8 cellular contexts compared by ENCODE assay signal in the genomic region with DNA sequence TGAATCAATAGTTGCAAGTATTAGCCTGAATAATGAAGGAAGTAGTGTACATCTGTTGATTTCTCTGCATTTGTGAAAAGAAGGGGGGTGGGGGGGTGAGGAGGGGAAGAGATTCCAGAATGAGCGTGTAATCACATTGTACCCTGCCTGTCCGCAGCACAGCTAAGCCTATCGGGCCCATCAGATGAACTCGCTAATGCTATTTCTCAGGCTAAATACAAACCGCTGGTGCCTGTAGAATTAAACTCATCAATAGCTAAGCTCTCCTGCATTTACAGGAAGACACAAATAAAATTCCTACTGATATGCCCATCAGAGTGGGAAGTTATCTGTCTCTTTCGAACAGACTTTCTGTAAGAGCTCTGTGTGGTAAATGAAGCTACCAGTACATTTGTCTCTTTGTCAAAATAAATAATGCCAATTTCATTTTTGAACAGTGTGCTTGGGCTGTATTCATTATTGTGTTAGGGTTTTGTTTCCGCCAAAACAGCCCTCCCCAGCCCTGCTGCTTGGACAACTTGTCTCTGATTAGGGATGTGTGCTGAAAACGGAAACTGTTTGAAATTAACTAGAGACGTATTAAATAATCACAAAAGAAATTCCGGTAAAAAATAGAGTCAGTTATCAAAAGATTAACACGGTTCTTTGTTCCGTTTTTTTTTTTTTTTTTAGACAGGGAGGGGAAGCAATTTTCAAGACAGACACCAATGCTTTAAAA.
DNase-seq lines count a peak whose midpoint lies in the region; ATAC-seq and TF ChIP-seq lines count a peak whose summit lies in the region.

No MANE protein-coding gene starts in this region.

- H3K4me3 ChIP-seq in SK-N-SH (ENCODE audit: low read depth in 2 of 2, low read length in 1 of 2) (peak overlapping the region; percentile 40 to 64), hepatocyte (peak overlapping the region; percentile 23), skeletal muscle cell (ENCODE audit: low read depth, low read length) (peak overlapping the region; percentile 30)

- POLR2A ChIA-PET in SK-N-SH (lab: Yijun Ruan, JAX), result interaction anchor here (0.6 to 3.0 kb wide), 4 partner anchors 69 to 1893 kb away, joined by 3 to 31 read pairs (median 4); a partner anchor contains a TSS

- no peaks in the 10 kb centered on the region for H3K27me3 ChIP-seq in SK-N-SH (ENCODE audit: insufficient read depth)
- H3K27me3 ChIP-seq in hepatocyte, result no peaks in the 10 kb centered on the region

- H3K4me3 Mint-ChIP-seq in activated T-helper 2 cell treated with anti-CD3 and anti-CD28 coated beads, Interferon-gamma antibody, Interleukin-2, Interleukin-4, amounts not matched to agents 10 μg/mL and 5 μg/mL and 100 μg/mL, durations not matched to agents 14 hours and 24 hours and 36 hours (ENCODE audit: low read depth), result no peak overlapping the region

- no peak overlapping the region for H3K27ac Mint-ChIP-seq in activated T-helper 2 cell treated with anti-CD3 and anti-CD28 coated beads, Interferon-gamma antibody, Interleukin-2, Interleukin-4, amounts not matched to agents 10 μg/mL and 5 μg/mL and 100 μg/mL, durations not matched to agents 14 hours and 24 hours and 36 hours

- H3K9me3 Mint-ChIP-seq in activated T-helper 2 cell treated with anti-CD3 and anti-CD28 coated beads, Interferon-gamma antibody, Interleukin-2, Interleukin-4, amounts not matched to agents 10 μg/mL and 5 μg/mL and 100 μg/mL, durations not matched to agents 14 hours and 24 hours and 36 hours, result peaks cover 12% of the 10 kb centered on the region

- H3K4me2 ChIP-seq in SK-N-SH (peak overlapping the region; percentile 78), hepatocyte (peak overlapping the region; percentile 81)

- no peaks in the 10 kb centered on the region for H4K20me1 ChIP-seq in SK-N-SH (ENCODE audit: insufficient read depth)
- H4K20me1 ChIP-seq in hepatocyte (ENCODE audit: insufficient read depth, poor library complexity, severe bottlenecking), result no peaks in the 10 kb centered on the region

- peaks cover 5% of the 10 kb centered on the region for H3K4me1 Mint-ChIP-seq in activated T-helper 2 cell treated with anti-CD3 and anti-CD28 coated beads, Interferon-gamma antibody, Interleukin-2, Interleukin-4, amounts not matched to agents 10 μg/mL and 5 μg/mL and 100 μg/mL, durations not matched to agents 14 hours and 24 hours and 36 hours (ENCODE audit: low read depth)

- H2AFZ ChIP-seq in SK-N-SH (ENCODE audit: low read depth), result peak overlapping the region; percentile 83; the same call in 1 of the 2 replicates
- peak overlapping the region; percentile 51 for H2AFZ ChIP-seq in hepatocyte

- no peaks in the 10 kb centered on the region for H3K36me3 ChIP-seq in SK-N-SH (replicated peaks in 1 of 2; ENCODE audit: control insufficient read depth in 1 of 2, insufficient read depth in 2 of 2, low read length in 1 of 2)
- H3K36me3 ChIP-seq in hepatocyte (replicated peaks; ENCODE audit: insufficient read depth, low read depth), result no peaks in the 10 kb centered on the region

- no peaks in the 10 kb centered on the region for H3F3A ChIP-seq in SK-N-SH (replicated peaks; ENCODE audit: insufficient read depth)

- H3K79me2 ChIP-seq in SK-N-SH (ENCODE audit: insufficient read depth), result no peaks in the 10 kb centered on the region
- H3K79me2 ChIP-seq in hepatocyte, result no peaks in the 10 kb centered on the region

- no peaks in the 10 kb centered on the region for H3K36me3 Mint-ChIP-seq in activated T-helper 2 cell treated with anti-CD3 and anti-CD28 coated beads, Interferon-gamma antibody, Interleukin-2, Interleukin-4, amounts not matched to agents 10 μg/mL and 5 μg/mL and 100 μg/mL, durations not matched to agents 14 hours and 24 hours and 36 hours (ENCODE audit: low read depth)

- intact Hi-C loops in activated T-helper 2 cell treated with anti-CD3 and anti-CD28 coated beads, Interferon-gamma antibody, Interleukin-2, Interleukin-4, amounts not matched to agents 10 μg/mL and 5 μg/mL and 100 μg/mL, durations not matched to agents 14 hours and 24 hours and 36 hours (cut with micrococcal nuclease), result no loop called here

- no peaks in the 10 kb centered on the region for H3K9me2 ChIP-seq in SK-N-SH
- H3K9me2 ChIP-seq in hepatocyte (replicated peaks; ENCODE audit: insufficient read depth), result no peaks in the 10 kb centered on the region

- DNase-seq in DMS79 treated with DMSO at 0.1 percent for 48 hours (lab: John Stamatoyannopoulos, UW) (peak; percentile 58), DMS79 (lab: John Stamatoyannopoulos, UW) (no peak), SK-N-SH (peak; percentile 49), hepatocyte (ENCODE audit: low spot score) (peak; percentile 18), skeletal muscle cell (ENCODE audit: low read depth) (no peak), SKM-1 treated with dmso at 0.1 percent for 144 hours (lab: John Stamatoyannopoulos, UW; ENCODE audit: unreplicated experiment) (no peak)
- no peak for DNase-seq in activated T-helper 2 cell treated with anti-CD3 and anti-CD28 coated beads, Interferon-gamma antibody, Interleukin-2, Interleukin-4, amounts not matched to agents 10 μg/mL and 5 μg/mL and 100 μg/mL, durations not matched to agents 14 hours and 24 hours and 36 hours (ENCODE audit: low spot score)

- no peak overlapping the region for H3K9ac ChIP-seq in SK-N-SH

- peak overlapping the region in 1 of 2 experiments; percentile 97; a peak in 2 of 4 replicates for H3K27ac ChIP-seq in SK-N-SH (ENCODE audit: low read depth in 2 of 2, low read length in 1 of 2)
- peak overlapping the region; percentile 6 for H3K27ac ChIP-seq in hepatocyte

- TF ChIP-seq CTCF in SK-N-SH (IDR thresholded peaks at IDR 0.05), result no peak
- TF ChIP-seq CTCF in hepatocyte (IDR thresholded peaks at IDR 0.05; ENCODE audit: poor library complexity), result no peak

- no peaks in the 10 kb centered on the region for H3K9me3 ChIP-seq in SK-N-SH
- H3K9me3 ChIP-seq in hepatocyte (ENCODE audit: low read depth), result no peaks in the 10 kb centered on the region

- TF ChIP-seq EP300 in SK-N-SH (IDR thresholded peaks at IDR 0.05; ENCODE audit: borderline replicate concordance in 1 of 2, low read depth in 1 of 2, low read length in 1 of 2), result peak in 1 of 2 experiments; percentile 94; a peak in 2 of 4 replicates

- peaks cover 16% of the 10 kb centered on the region for H3K27me3 Mint-ChIP-seq in activated T-helper 2 cell treated with anti-CD3 and anti-CD28 coated beads, Interferon-gamma antibody, Interleukin-2, Interleukin-4, amounts not matched to agents 10 μg/mL and 5 μg/mL and 100 μg/mL, durations not matched to agents 14 hours and 24 hours and 36 hours (ENCODE audit: low read depth)

- CTCF ChIA-PET in SK-N-SH (lab: Yijun Ruan, JAX), result interaction anchor here (0.9 to 1.8 kb wide), 5 partner anchors 24 to 1084 kb away, joined by 3 to 5 read pairs (median 3); no protein-coding TSS in a partner anchor

- no peak for ATAC-seq in HG03571 (IDR thresholded peaks at IDR 0.05; ENCODE audit: unreplicated experiment)

- peak; percentile 30 for TF ChIP-seq RAD21 in SK-N-SH (IDR thresholded peaks at IDR 0.05; ENCODE audit: low read length)

- WGBS in SK-N-SH (ENCODE audit: low lambda C conversion rate), result 12% methylated on average over 12 of the region's 12 CpGs
- 22% methylated on average over 12 of the region's 12 CpGs for WGBS in hepatocyte (ENCODE audit: low lambda C conversion rate, missing lambda C conversion rate)

- H3K4me1 ChIP-seq in SK-N-SH (ENCODE audit: control insufficient read depth in 1 of 2, insufficient read depth in 2 of 2, low read depth in 1 of 2, low read length in 1 of 2) (peaks cover 8 to 47% of the 10 kb centered on the region in 2 experiments; a peak in 2 of 4 replicates), hepatocyte (ENCODE audit: insufficient read depth) (peaks cover 21% of the 10 kb centered on the region)

TF ChIP-seq in SK-N-SH, 30 proteins besides CTCF, POLR2A, EP300 and RAD21:
- peak; percentile 70 for TF ChIP-seq FOXJ3 (CRISPR knock-in tag; IDR thresholded peaks at IDR 0.05)
- TF ChIP-seq FOSL2 (IDR thresholded peaks at IDR 0.05; ENCODE audit: borderline replicate concordance, low read depth), result no peak
- peak; percentile 82 for TF ChIP-seq CHD2 (IDR thresholded peaks at IDR 0.05; ENCODE audit: low read length, partially characterized antibody)
- no peak for TF ChIP-seq MEF2A (IDR thresholded peaks at IDR 0.05; ENCODE audit: borderline replicate concordance, low read depth)
- peak; percentile 85 for TF ChIP-seq GATA2 (CRISPR knock-in tag; IDR thresholded peaks at IDR 0.05)
- peak; percentile 89 for TF ChIP-seq RCOR1 (IDR thresholded peaks at IDR 0.05; ENCODE audit: low read length)
TF ChIP-seq in SK-N-SH: peak in this region for 4.

Comparison
In these comparisons a context has a peak if more than half of its experiments do, and no peak if none do; other contexts are left out.
1. DNase-seq: peak in DMS79 treated with DMSO at 0.1 percent for 48 hours (single experiment), SK-N-SH (single experiment) and hepatocyte (single experiment); none in DMS79 (single experiment), skeletal muscle cell (single experiment), SKM-1 treated with dmso at 0.1 percent for 144 hours (single experiment) and activated T-helper 2 cell treated with anti-CD3 and anti-CD28 coated beads, Interferon-gamma antibody, Interleukin-2, Interleukin-4, amounts not matched to agents 10 μg/mL and 5 μg/mL and 100 μg/mL, durations not matched to agents 14 hours and 24 hours and 36 hours (single experiment).
2. Peak in every context shown above with its lines, with median percentiles within 50 percentile points of each other: H3K4me3 ChIP-seq.